ENCODE assay signal across 25 cellular contexts in genomic region chr10:3272300-3272699, GRCh38.
"Had no signal": no experiment of that assay in that cellular context is flagged by ENCODE, and none has a peak within 500 bp of the region (broad histone marks: within the 10 kb centered on the region; RNA-seq: fewer than 3 reads in every experiment).

No MANE protein-coding gene starts in this region.

- DNase-seq: Kasumi-1, MM.1S, NCI-H1092 treated with DMSO at 0.1 percent for 48 hours, NCI-H1436, NCI-H1694 treated with DMSO at 0.1 percent for 48 hours, NCI-H1930, NCI-H2081, NCI-H2107, NCI-H226, NCI-H446, NCI-H510A, NCI-H524 treated with DMSO at 0.1 percent for 48 hours, NCI-H69, NCI-H774, Right ventricle myocardium superior, RPMI8226, SIG-M5 had no signal

- H3K4me1 ChIP-seq: SJSA1 had no signal

- H3K27ac Mint-ChIP-seq: IgD-negative memory B cell had no signal

- H3K36me3 ChIP-seq: SJSA1 had no signal

- H3K4me3 ChIP-seq: K562, SJSA1, SK-N-MC had no signal

- ATAC-seq: K562 had no signal

- H3K27ac ChIP-seq: HL-60, KMS-11, SJSA1, SK-N-MC had no signal

- H3K9ac ChIP-seq: KMS-11 had no signal

- H3K27me3 ChIP-seq: SJSA1 had no signal

- H3K4me2 ChIP-seq: KMS-11 had no signal

- H3K9me3 ChIP-seq: SJSA1 had no signal

- FAIRE-seq: HTR-8/SVneo, K562, RCC 7860 had no signal

- H3K4me3 Mint-ChIP-seq: IgD-negative memory B cell had no signal

- H3K4me1 Mint-ChIP-seq: IgD-negative memory B cell had no signal
